33 cellular contexts compared by ENCODE assay signal in the genomic region with DNA sequence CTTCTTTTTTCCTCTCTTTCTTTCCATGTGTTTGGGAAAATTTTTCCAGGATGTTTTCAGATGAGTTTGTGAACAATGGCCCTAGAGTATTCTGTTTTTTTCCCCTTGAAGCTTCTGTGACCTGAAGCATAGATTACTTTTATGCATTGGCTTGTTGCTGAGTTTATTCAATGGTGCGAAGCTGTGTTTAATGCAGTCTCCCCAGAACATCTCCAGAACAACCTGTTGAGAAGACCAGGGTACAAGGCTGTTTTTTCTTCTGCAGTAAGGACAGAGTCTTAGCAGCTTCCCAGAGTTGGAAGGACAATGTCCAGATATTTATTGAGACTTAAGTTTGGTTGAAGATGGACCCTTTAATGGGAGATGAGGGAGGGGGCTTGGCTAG.
"Had no signal": no experiment of that assay in that cellular context is flagged by ENCODE, and none has a peak within 500 bp of the region (broad histone marks: within the 10 kb centered on the region; RNA-seq: fewer than 3 reads in every experiment).

No MANE protein-coding gene starts in this region.

- H3K9me3 Mint-ChIP-seq: activated B cell treated with CpG ODN at 0.5 μM for 24 hours; activated CD4-positive, alpha-beta memory T cell treated with anti-CD3 and anti-CD28 coated beads for 36 hours; activated CD4-positive, alpha-beta T cell treated with anti-CD3 and anti-CD28 coated beads, Interleukin-2, amount 10 ng/mL, durations not matched to agents 24 days and 14 days; activated CD8-positive, alpha-beta T cell treated with anti-CD3 and anti-CD28 coated beads for 36 hours; activated naive CD4-positive, alpha-beta T cell treated with anti-CD3 and anti-CD28 coated beads, Interleukin-2, amount 50 U/mL, for 24 hours; activated naive CD8-positive, alpha-beta T cell treated with anti-CD3 and anti-CD28 coated beads, Interleukin-2, amount 10 ng/mL, durations not matched to agents 7 days and 5 days; T-helper 2 cell treated with Interferon-gamma antibody and Interleukin-4, amounts not matched to agents 5 μg/mL and 100 μg/mL, for 36 hours had no signal

- H3K27me3 ChIP-seq: ascending aorta, brain microvascular endothelial cell, breast epithelium, colonic mucosa had no signal

- H3K4me1 Mint-ChIP-seq: activated B cell treated with CpG ODN at 0.5 μM for 24 hours; activated CD4-positive, alpha-beta T cell treated with anti-CD3 and anti-CD28 coated beads, Interleukin-2, amount 10 ng/mL, durations not matched to agents 24 days and 14 days; activated naive CD4-positive, alpha-beta T cell treated with anti-CD3 and anti-CD28 coated beads, Interleukin-2, amount 10 ng/mL, durations not matched to agents 7 days and 5 days; activated naive CD4-positive, alpha-beta T cell treated with anti-CD3 and anti-CD28 coated beads, Interleukin-2, amount 50 U/mL, for 24 hours; activated naive CD8-positive, alpha-beta T cell treated with anti-CD3 and anti-CD28 coated beads, Interleukin-2, amount 10 ng/mL, durations not matched to agents 7 days and 5 days; activated naive CD8-positive, alpha-beta T cell treated with anti-CD3 and anti-CD28 coated beads, Interleukin-2, amount 50 U/mL, for 24 hours; central memory CD8-positive, alpha-beta T cell had no signal

- H3K4me1 ChIP-seq: ascending aorta, colonic mucosa had no signal

- H3K4me3 ChIP-seq: ascending aorta, breast epithelium, colonic mucosa had no signal

- H3K27ac ChIP-seq: ascending aorta, brain microvascular endothelial cell, breast epithelium, colonic mucosa, VCaP had no signal

- H3K36me3 ChIP-seq: ascending aorta, brain microvascular endothelial cell, breast epithelium, colonic mucosa had no signal

- H3K4me3 Mint-ChIP-seq: activated B cell treated with CpG ODN at 0.5 μM for 24 hours; activated CD4-positive, alpha-beta memory T cell treated with anti-CD3 and anti-CD28 coated beads for 36 hours; activated CD4-positive, alpha-beta T cell treated with anti-CD3 and anti-CD28 coated beads, Interleukin-2, amount 10 ng/mL, durations not matched to agents 24 days and 14 days; activated CD8-positive, alpha-beta T cell treated with anti-CD3 and anti-CD28 coated beads for 36 hours; activated naive CD4-positive, alpha-beta T cell treated with anti-CD3 and anti-CD28 coated beads, Interleukin-2, amount 10 ng/mL, durations not matched to agents 7 days and 5 days; activated naive CD4-positive, alpha-beta T cell treated with anti-CD3 and anti-CD28 coated beads, Interleukin-2, amount 50 U/mL, for 24 hours; activated naive CD8-positive, alpha-beta T cell; activated naive CD8-positive, alpha-beta T cell treated with anti-CD3 and anti-CD28 coated beads, Interleukin-2, amount 10 ng/mL, durations not matched to agents 7 days and 5 days; activated naive CD8-positive, alpha-beta T cell treated with anti-CD3 and anti-CD28 coated beads, Interleukin-2, amount 50 U/mL, for 24 hours; central memory CD8-positive, alpha-beta T cell; T-helper 2 cell treated with Interferon-gamma antibody and Interleukin-4, amounts not matched to agents 5 μg/mL and 100 μg/mL, for 36 hours had no signal

- DNase-seq: activated B cell treated with CpG ODN at 0.5 μM for 24 hours; activated CD4-positive, alpha-beta memory T cell treated with anti-CD3 and anti-CD28 coated beads for 36 hours; activated CD4-positive, alpha-beta T cell treated with anti-CD3 and anti-CD28 coated beads for 4 hours; activated CD4-positive, alpha-beta T cell treated with anti-CD3 and anti-CD28 coated beads, Interleukin-2, amount 10 ng/mL, durations not matched to agents 24 days and 14 days; activated CD4-positive, alpha-beta T cell treated with anti-CD3 and anti-CD28 coated beads, Interleukin-2, amount 50 U/mL, for 1 hour; activated CD4-positive, alpha-beta T cell treated with anti-CD3 and anti-CD28 coated beads, Interleukin-2, amount 50 U/mL, for 4 hours; activated CD4-positive, CD25-positive, alpha-beta regulatory T cell treated with anti-CD3 and anti-CD28 coated beads, Interleukin-2, amount 50 U/mL, for 72 hours; activated CD8-positive, alpha-beta memory T cell treated with anti-CD3 and anti-CD28 coated beads, Interleukin-2, amount 50 U/mL, for 4 hours; activated CD8-positive, alpha-beta T cell treated with anti-CD3 and anti-CD28 coated beads for 36 hours; activated effector memory CD4-positive, alpha-beta T cell treated with Interleukin-2 at 50 U/mL for 16 hours; activated gamma-delta T cell; activated naive CD4-positive, alpha-beta T cell treated with anti-CD3 and anti-CD28 coated beads, Interleukin-2, amount 10 ng/mL, durations not matched to agents 7 days and 5 days; activated naive CD4-positive, alpha-beta T cell treated with Interleukin-2 at 50 U/mL for 16 hours; activated naive CD8-positive, alpha-beta T cell treated with anti-CD3 and anti-CD28 coated beads, Interleukin-2, amount 10 ng/mL, durations not matched to agents 7 days and 5 days; activated naive CD8-positive, alpha-beta T cell treated with anti-CD3 and anti-CD28 coated beads, Interleukin-2, amount 50 U/mL, for 24 hours; activated T-cell treated with anti-CD3 and anti-CD28 coated beads for 4 hours; activated T-cell treated with anti-CD3 and anti-CD28 coated beads, Interleukin-2, amount 50 U/mL, for 1 hour; activated T-cell treated with anti-CD3 and anti-CD28 coated beads, Interleukin-2, amount 50 U/mL, for 48 hours; amygdala; anterior cingulate cortex; brain microvascular endothelial cell; cerebellar nuclear complex; colonic mucosa; T-helper 2 cell; T-helper 9 cell had no signal

- H3K9me3 ChIP-seq: ascending aorta, breast epithelium, colonic mucosa had no signal

- H3K27me3 Mint-ChIP-seq: activated B cell treated with CpG ODN at 0.5 μM for 24 hours; activated CD4-positive, alpha-beta T cell treated with anti-CD3 and anti-CD28 coated beads, Interleukin-2, amount 10 ng/mL, durations not matched to agents 24 days and 14 days; activated naive CD4-positive, alpha-beta T cell treated with anti-CD3 and anti-CD28 coated beads, Interleukin-2, amount 10 ng/mL, durations not matched to agents 7 days and 5 days; activated naive CD8-positive, alpha-beta T cell; activated naive CD8-positive, alpha-beta T cell treated with anti-CD3 and anti-CD28 coated beads, Interleukin-2, amount 10 ng/mL, durations not matched to agents 7 days and 5 days; activated naive CD8-positive, alpha-beta T cell treated with anti-CD3 and anti-CD28 coated beads, Interleukin-2, amount 50 U/mL, for 24 hours; central memory CD8-positive, alpha-beta T cell had no signal

- H3K27ac Mint-ChIP-seq: activated B cell treated with CpG ODN at 0.5 μM for 24 hours; activated CD4-positive, alpha-beta memory T cell treated with anti-CD3 and anti-CD28 coated beads for 36 hours; activated CD4-positive, alpha-beta T cell treated with anti-CD3 and anti-CD28 coated beads, Interleukin-2, amount 10 ng/mL, durations not matched to agents 24 days and 14 days; activated CD8-positive, alpha-beta T cell treated with anti-CD3 and anti-CD28 coated beads for 36 hours; activated naive CD4-positive, alpha-beta T cell treated with anti-CD3 and anti-CD28 coated beads, Interleukin-2, amount 10 ng/mL, durations not matched to agents 7 days and 5 days; activated naive CD4-positive, alpha-beta T cell treated with anti-CD3 and anti-CD28 coated beads, Interleukin-2, amount 50 U/mL, for 24 hours; activated naive CD8-positive, alpha-beta T cell; activated naive CD8-positive, alpha-beta T cell treated with anti-CD3 and anti-CD28 coated beads, Interleukin-2, amount 10 ng/mL, durations not matched to agents 7 days and 5 days; activated naive CD8-positive, alpha-beta T cell treated with anti-CD3 and anti-CD28 coated beads, Interleukin-2, amount 50 U/mL, for 24 hours; activated T-helper 2 cell treated with anti-CD3 and anti-CD28 coated beads, Interferon-gamma antibody, Interleukin-2, Interleukin-4, amounts not matched to agents 10 μg/mL and 5 μg/mL and 100 μg/mL, durations not matched to agents 14 hours and 24 hours and 36 hours; T-helper 2 cell treated with Interferon-gamma antibody and Interleukin-4, amounts not matched to agents 5 μg/mL and 100 μg/mL, for 36 hours had no signal

- H3K36me3 Mint-ChIP-seq: activated CD4-positive, alpha-beta memory T cell treated with anti-CD3 and anti-CD28 coated beads for 36 hours; activated naive CD4-positive, alpha-beta T cell treated with anti-CD3 and anti-CD28 coated beads, Interleukin-2, amount 10 ng/mL, durations not matched to agents 7 days and 5 days; activated naive CD4-positive, alpha-beta T cell treated with anti-CD3 and anti-CD28 coated beads, Interleukin-2, amount 50 U/mL, for 24 hours; activated naive CD8-positive, alpha-beta T cell; activated naive CD8-positive, alpha-beta T cell treated with anti-CD3 and anti-CD28 coated beads, Interleukin-2, amount 10 ng/mL, durations not matched to agents 7 days and 5 days had no signal
